In genomic region chr3:38001456-38002081, GRCh38 we compare ENCODE assay signal across 11 cellular contexts. TPM values are rescaled to one million over a fixed set of nuclear protein-coding genes. Genes with fewer than 3 reads are reported as not detected.
DNase-seq lines count a peak whose midpoint lies in the region; ATAC-seq and TF ChIP-seq lines count a peak whose summit lies in the region.
"Had no signal": no experiment of that assay in that cellular context is flagged by ENCODE, and none has a peak within 500 bp of the region (broad histone marks: within the 10 kb centered on the region; RNA-seq: fewer than 3 reads in every experiment).

No MANE protein-coding gene starts in this region.

- 75 to 82% methylated on average over 2 to 9 of the region's 9 CpGs for WGBS in body of pancreas, 2 donors

- no peak for TF ChIP-seq POLR2A in body of pancreas (IDR thresholded peaks at IDR 0.05)

- POLR2A ChIA-PET in HEK293 (lab: Yijun Ruan, JAX), result no interaction called here

- TF ChIP-seq CTCF in HEK293 (tag by site-specific recombination; IDR thresholded peaks at IDR 0.05) (peak; percentile 60), body of pancreas (IDR thresholded peaks at IDR 0.05) (peak in 5 of 7 experiments; percentile 21 to 46 (median 24)), osteoblast (IDR thresholded peaks at IDR 0.05; ENCODE audit: extremely low read depth, low read depth, low read length) (no peak)

- CTCF ChIA-PET in HEK293 (lab: Yijun Ruan, JAX), result interaction anchor here (0.6 to 2.4 kb wide), 5 partner anchors 9 to 872 kb away, joined by 3 to 14 read pairs (median 4); no protein-coding TSS in a partner anchor

- peaks cover 6% of the 10 kb centered on the region for H4K20me1 ChIP-seq in osteoblast (ENCODE audit: insufficient read depth, low read length)

- H3K9me3 ChIP-seq in HEK293 (ENCODE audit: control insufficient read depth, insufficient read depth, low read depth, low read length) (no peaks in the 10 kb centered on the region), body of pancreas (no peaks in the 10 kb centered on the region), osteoblast (ENCODE audit: low read depth, low read length) (no peaks in the 10 kb centered on the region)

- H3K4me3 ChIP-seq in HEK293 (ENCODE audit: low read depth, low read length) (no peak overlapping the region), body of pancreas (no peak overlapping the region), osteoblast (ENCODE audit: insufficient read depth, low read length) (no peak overlapping the region)

- H3K27ac ChIP-seq in HEK293 (ENCODE audit: extremely low read depth, low read depth, low read length) (no peak overlapping the region), body of pancreas (peak overlapping the region in 3 of 4 donors; percentile 3 to 40 (median 12)), osteoblast (ENCODE audit: low read depth, low read length) (no peak overlapping the region)

- H3K27me3 ChIP-seq in body of pancreas (no peaks in the 10 kb centered on the region), osteoblast (ENCODE audit: insufficient read depth, low read length) (no peaks in the 10 kb centered on the region)

- no peak for ATAC-seq in body of pancreas
- no peak for ATAC-seq in GM19467 (IDR thresholded peaks at IDR 0.05; ENCODE audit: unreplicated experiment)
- ATAC-seq in GM18519 (IDR thresholded peaks at IDR 0.05; ENCODE audit: low FRiP score, unreplicated experiment), result no peak
- ATAC-seq: activated CD4-positive, alpha-beta T cell treated with anti-CD3 and anti-CD28 coated beads for 36 hours had no signal

- H2AFZ ChIP-seq in osteoblast (ENCODE audit: low read length), result no peak overlapping the region

- H3K4me2 ChIP-seq in osteoblast (ENCODE audit: insufficient read depth, low read length), result no peak overlapping the region

- DNase-seq in DMS153 treated with DMSO at 0.1 percent for 48 hours (lab: John Stamatoyannopoulos, UW; ENCODE audit: unreplicated experiment), result peak; percentile 1
- no peak for DNase-seq in DMS153 (lab: John Stamatoyannopoulos, UW)
- DNase-seq in body of pancreas, result peak in 3 of 4 donors; percentile 38 to 85 (median 78)
- DNase-seq in osteoblast (ENCODE audit: insufficient read length, low spot score, missing footprints), result peak; percentile 44
- no peak for DNase-seq in activated CD4-positive, alpha-beta T cell treated with anti-CD3 and anti-CD28 coated beads, Interleukin-2, amount 50 U/mL, for 1 hour
- DNase-seq: SHP77 treated with DMSO at 0.1 percent for 48 hours had no signal

- H3K79me2 ChIP-seq in osteoblast (ENCODE audit: insufficient read depth, low read length), result no peaks in the 10 kb centered on the region

- peaks cover 0 to 9% of the 10 kb centered on the region in 2 experiments; a peak in 1 of 3 replicates for H3K36me3 ChIP-seq in HEK293 (ENCODE audit: control insufficient read depth in 2 of 2, insufficient read depth in 1 of 2, low read length in 2 of 2)
- no peaks in the 10 kb centered on the region for H3K36me3 ChIP-seq in body of pancreas (replicated peaks in 1 of 2; ENCODE audit: insufficient read depth in 1 of 2, low read depth in 2 of 2)
- H3K36me3 ChIP-seq in osteoblast (ENCODE audit: insufficient read depth, low read length), result no peaks in the 10 kb centered on the region

- no peaks in the 10 kb centered on the region for H3K4me1 ChIP-seq in HEK293 (ENCODE audit: control insufficient read depth, insufficient read depth, low read length)
- H3K4me1 ChIP-seq in body of pancreas, result peaks cover 61% of the 10 kb centered on the region
- H3K4me1 ChIP-seq in osteoblast (ENCODE audit: insufficient read depth, low read length), result peaks cover 5% of the 10 kb centered on the region

- intact Hi-C loops in body of pancreas (cut with DNase I), result no loop called here

TF ChIP-seq in HEK293, 187 proteins besides CTCF, POLR2A, EP300 and RAD21:
- no peak for TF ChIP-seq GLIS1 (tag by site-specific recombination; IDR thresholded peaks at IDR 0.05)
- TF ChIP-seq ZNF211 (tag by site-specific recombination; IDR thresholded peaks at IDR 0.05; ENCODE audit: low read depth), result no peak
- TF ChIP-seq BCL11B (tag by site-specific recombination; IDR thresholded peaks at IDR 0.05; ENCODE audit: low read depth), result no peak
- TF ChIP-seq ZNF221 (tag by site-specific recombination; IDR thresholded peaks at IDR 0.05; ENCODE audit: borderline replicate concordance), result no peak
- no peak for TF ChIP-seq ZNF157 (tag by site-specific recombination; IDR thresholded peaks at IDR 0.05)
- TF ChIP-seq ZNF24 (tag by site-specific recombination; IDR thresholded peaks at IDR 0.05), result no peak
- no peak for TF ChIP-seq ZNF121 (tag by site-specific recombination; IDR thresholded peaks at IDR 0.05)
- no peak for TF ChIP-seq ZNF645 (tag by site-specific recombination; IDR thresholded peaks at IDR 0.05)
- TF ChIP-seq ZNF335 (tag by site-specific recombination; conservative IDR thresholded peaks at IDR 0.05), result no peak
- TF ChIP-seq SCRT2 (tag by site-specific recombination; IDR thresholded peaks at IDR 0.05), result no peak
- no peak for TF ChIP-seq ZNF341 (tag by site-specific recombination; IDR thresholded peaks at IDR 0.05; ENCODE audit: low read depth)
- TF ChIP-seq ZNF843 (tag by site-specific recombination; IDR thresholded peaks at IDR 0.05), result no peak
- TF ChIP-seq ZFHX2 (tag by site-specific recombination; conservative IDR thresholded peaks at IDR 0.05), result no peak
- TF ChIP-seq ZNF660 (tag by site-specific recombination; IDR thresholded peaks at IDR 0.05), result no peak
- TF ChIP-seq ZNF146 (tag by site-specific recombination; IDR thresholded peaks at IDR 0.05), result no peak
TF ChIP-seq in HEK293: peak in this region for 0.

RNA-seq across cellular contexts. Expression of gene VILL, which starts 11.0 kb away (rescaled TPM):
- total RNA-seq in body of pancreas, result 10 to 100 TPM in 1 of 2 donors, 1 to 10 TPM in 1; 3.6 to 10.4 TPM
- total RNA-seq in osteoblast, result 6.8 and 7.6 TPM in 2 replicates

RNA-seq across cellular contexts. Expression of gene PLCD1, which starts 27.9 kb away (rescaled TPM):
- total RNA-seq in body of pancreas (10 to 100 TPM in 1 of 2 donors, 1 to 10 TPM in 1; 7.9 to 12.2 TPM), osteoblast (23.2 and 23.6 TPM in 2 replicates)

RNA-seq across cellular contexts. Expression of gene DLEC1, which starts 37.4 kb away (rescaled TPM):
- total RNA-seq in body of pancreas (1 to 10 TPM in 1 of 2 donors, under 1 TPM in 1; 0.78 to 1.3 TPM), osteoblast (under 0.01 and 0.29 TPM in 2 replicates)
- total RNA-seq: lung microvascular endothelial cell had no signal

Comparison
In these comparisons a context has a peak if more than half of its experiments do, and no peak if none do; other contexts are left out.
1. DNase-seq: peak in DMS153 treated with DMSO at 0.1 percent for 48 hours (single experiment), body of pancreas (3 of 4) and osteoblast (single experiment); none in DMS153 (single experiment) and activated CD4-positive, alpha-beta T cell treated with anti-CD3 and anti-CD28 coated beads, Interleukin-2, amount 50 U/mL, for 1 hour (single experiment).
2. H3K27ac ChIP-seq: peak in body of pancreas (3 of 4); none in HEK293 (single experiment) and osteoblast (single experiment).